ENCODE assay signal across 1 cellular context in genomic region chr10:50623299-50624153, GRCh38.
TF ChIP-seq lines count a peak whose summit lies in the region.

SGMS1 (minus strand) TSS chr10:50623956; CDS start chr10:50344114, 279,842 bp downstream.

TF ChIP-seq in HepG2, 621 proteins besides CTCF, POLR2A, EP300 and RAD21 (continued from another document and continues in another):
- no peak for TF ChIP-seq ZHX1 (CRISPR knock-in tag; IDR thresholded peaks at IDR 0.05; ENCODE audit: low read depth)
- TF ChIP-seq KDM6A (CRISPR knock-in tag; IDR thresholded peaks at IDR 0.05; ENCODE audit: low read depth) = no peak
- no peak; the same call in 1 of the 2 replicates for TF ChIP-seq ZNF333 (CRISPR knock-in tag; IDR thresholded peaks at IDR 0.05; ENCODE audit: borderline replicate concordance)
- TF ChIP-seq RBM39 (IDR thresholded peaks at IDR 0.05; ENCODE audit: low read depth, low read length, poor library complexity, severe bottlenecking) = peak; percentile 25
- peak; percentile 21; the same call in 1 of the 2 replicates for TF ChIP-seq REPIN1 (CRISPR knock-in tag; IDR thresholded peaks at IDR 0.05; ENCODE audit: borderline replicate concordance, low read depth)
- TF ChIP-seq ZNF704 (CRISPR knock-in tag; IDR thresholded peaks at IDR 0.05; ENCODE audit: borderline replicate concordance) = no peak
- no peak for TF ChIP-seq ZNF562 (CRISPR knock-in tag; IDR thresholded peaks at IDR 0.05; ENCODE audit: borderline replicate concordance)
- TF ChIP-seq ZNF841 (CRISPR knock-in tag; IDR thresholded peaks at IDR 0.05; ENCODE audit: borderline replicate concordance) = no peak; the same call in 1 of the 2 replicates
- TF ChIP-seq ZBTB42 (CRISPR knock-in tag; IDR thresholded peaks at IDR 0.05) = no peak
- TF ChIP-seq RARA (CRISPR knock-in tag; IDR thresholded peaks at IDR 0.05) = no peak
- TF ChIP-seq KLF15 (CRISPR knock-in tag; IDR thresholded peaks at IDR 0.05; ENCODE audit: borderline replicate concordance) = no peak
- TF ChIP-seq ZBTB20 (CRISPR knock-in tag; IDR thresholded peaks at IDR 0.05; ENCODE audit: borderline replicate concordance, low read depth) = no peak
- no peak for TF ChIP-seq ZNF510 (CRISPR knock-in tag; IDR thresholded peaks at IDR 0.05; ENCODE audit: low read depth)
- no peak for TF ChIP-seq FOXP1 (IDR thresholded peaks at IDR 0.05)
- TF ChIP-seq FOXP1 (CRISPR knock-in tag; IDR thresholded peaks at IDR 0.05) = no peak
- TF ChIP-seq ZNF230 (CRISPR knock-in tag; IDR thresholded peaks at IDR 0.05) = no peak
- peak; percentile 80; the same call in 1 of the 2 replicates for TF ChIP-seq ARNT2 (CRISPR knock-in tag; IDR thresholded peaks at IDR 0.05; ENCODE audit: low read depth)
- TF ChIP-seq FOXK1 (CRISPR knock-in tag; IDR thresholded peaks at IDR 0.05; ENCODE audit: borderline replicate concordance, low read depth) = no peak
- TF ChIP-seq MTA3 (CRISPR knock-in tag; IDR thresholded peaks at IDR 0.05) = no peak
- TF ChIP-seq TEAD2 (CRISPR knock-in tag; IDR thresholded peaks at IDR 0.05) = no peak
- TF ChIP-seq MYC (CRISPR knock-in tag; IDR thresholded peaks at IDR 0.05; ENCODE audit: borderline replicate concordance) = peak; percentile 41; the same call in 1 of the 2 replicates
- TF ChIP-seq RERE (CRISPR knock-in tag; IDR thresholded peaks at IDR 0.05; ENCODE audit: low read depth) = no peak
- TF ChIP-seq PAF1 (CRISPR knock-in tag; IDR thresholded peaks at IDR 0.05) = no peak
- TF ChIP-seq IRF2 (CRISPR knock-in tag; IDR thresholded peaks at IDR 0.05) = no peak
- TF ChIP-seq CREB3 (CRISPR knock-in tag; IDR thresholded peaks at IDR 0.05) = 0 out of 2 replicates have a peak, but pooled peaks have one; percentile 41
- TF ChIP-seq JUND (CRISPR knock-in tag; IDR thresholded peaks at IDR 0.05) = no peak
- no peak for TF ChIP-seq TRAFD1 (CRISPR knock-in tag; IDR thresholded peaks at IDR 0.05; ENCODE audit: borderline replicate concordance)
- peak; percentile 17; the same call in 1 of the 2 replicates for TF ChIP-seq FOXP4 (CRISPR knock-in tag; IDR thresholded peaks at IDR 0.05)
- no peak for TF ChIP-seq TCF7L2 (IDR thresholded peaks at IDR 0.05; ENCODE audit: low read depth, low read length)
- no peak for TF ChIP-seq RFX3 (CRISPR knock-in tag; IDR thresholded peaks at IDR 0.05)
- no peak for TF ChIP-seq TSC22D2 (CRISPR knock-in tag; IDR thresholded peaks at IDR 0.05; ENCODE audit: borderline replicate concordance)
- TF ChIP-seq MBNL3 (CRISPR knock-in tag; conservative IDR thresholded peaks at IDR 0.05) = no peak
- 0 out of 2 replicates have a peak, but pooled peaks have one; percentile 19 for TF ChIP-seq KMT2B (CRISPR knock-in tag; IDR thresholded peaks at IDR 0.05)
- TF ChIP-seq ZNF234 (CRISPR knock-in tag; conservative IDR thresholded peaks at IDR 0.05) = 0 out of 2 replicates have a peak, but pooled peaks have one; percentile 93
- no peak; the same call in 1 of the 2 replicates for TF ChIP-seq STAG1 (CRISPR knock-in tag; IDR thresholded peaks at IDR 0.05)
- peak; percentile 20; the same call in 1 of the 2 replicates for TF ChIP-seq ZFX (CRISPR knock-in tag; IDR thresholded peaks at IDR 0.05; ENCODE audit: low read depth)
- TF ChIP-seq CAMTA2 (CRISPR knock-in tag; IDR thresholded peaks at IDR 0.05; ENCODE audit: borderline replicate concordance) = no peak
- no peak; the same call in 1 of the 2 replicates for TF ChIP-seq ZNF546 (CRISPR knock-in tag; conservative IDR thresholded peaks at IDR 0.05)
- no peak for TF ChIP-seq ZNF253 (CRISPR knock-in tag; IDR thresholded peaks at IDR 0.05; ENCODE audit: borderline replicate concordance)
- TF ChIP-seq, protein P1, sequence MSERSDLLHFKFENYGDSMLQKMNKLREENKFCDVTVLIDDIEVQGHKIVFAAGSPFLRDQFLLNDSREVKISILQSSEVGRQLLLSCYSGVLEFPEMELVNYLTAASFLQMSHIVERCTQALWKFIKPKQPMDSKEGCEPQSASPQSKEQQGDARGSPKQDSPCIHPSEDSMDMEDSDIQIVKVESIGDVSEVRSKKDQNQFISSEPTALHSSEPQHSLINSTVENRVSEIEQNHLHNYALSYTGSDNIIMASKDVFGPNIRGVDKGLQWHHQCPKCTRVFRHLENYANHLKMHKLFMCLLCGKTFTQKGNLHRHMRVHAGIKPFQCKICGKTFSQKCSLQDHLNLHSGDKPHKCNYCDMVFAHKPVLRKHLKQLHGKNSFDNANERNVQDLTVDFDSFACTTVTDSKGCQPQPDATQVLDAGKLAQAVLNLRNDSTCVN (CRISPR knock-in tag; IDR thresholded peaks at IDR 0.05; ENCODE audit: borderline replicate concordance) = no peak
- TF ChIP-seq, protein P2, sequence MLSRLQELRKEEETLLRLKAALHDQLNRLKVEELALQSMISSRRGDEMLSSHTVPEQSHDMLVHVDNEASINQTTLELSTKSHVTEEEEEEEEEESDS (CRISPR knock-in tag; IDR thresholded peaks at IDR 0.05; ENCODE audit: borderline replicate concordance) = no peak
- peak; percentile 66; the same call in 1 of the 2 replicates for TF ChIP-seq GATAD1 (CRISPR knock-in tag; IDR thresholded peaks at IDR 0.05)
- peak; percentile 18; the same call in 1 of the 2 replicates for TF ChIP-seq PHF21A (CRISPR knock-in tag; IDR thresholded peaks at IDR 0.05)
- TF ChIP-seq THYN1 (CRISPR knock-in tag; IDR thresholded peaks at IDR 0.05; ENCODE audit: borderline replicate concordance, low read depth) = no peak
- TF ChIP-seq ERF (CRISPR knock-in tag; IDR thresholded peaks at IDR 0.05) = peak; percentile 51
- TF ChIP-seq ZMYM4 (CRISPR knock-in tag; IDR thresholded peaks at IDR 0.05) = peak; percentile 72
- no peak for TF ChIP-seq TBP (CRISPR knock-in tag; IDR thresholded peaks at IDR 0.05)
- TF ChIP-seq ZNF776 (CRISPR knock-in tag; IDR thresholded peaks at IDR 0.05) = no peak
- no peak for TF ChIP-seq ZNF850 (CRISPR knock-in tag; conservative IDR thresholded peaks at IDR 0.05)
- TF ChIP-seq ZSCAN25 (CRISPR knock-in tag; IDR thresholded peaks at IDR 0.05) = no peak
